ENCODE assay signal across 34 cellular contexts in genomic region chr1:53461329-53462044, GRCh38. TPM values are rescaled to one million over a fixed set of nuclear protein-coding genes. Genes with fewer than 3 reads are reported as not detected.
"Had no signal": no experiment of that assay in that cellular context is flagged by ENCODE, and none has a peak within 500 bp of the region (broad histone marks: within the 10 kb centered on the region; RNA-seq: fewer than 3 reads in every experiment).

No MANE protein-coding gene starts in this region.

- H3K4me3 ChIP-seq: esophagus muscularis mucosa, heart left ventricle, left lung, lung, sigmoid colon, SK-N-MC, tibial nerve had no signal

- H3K36me3 ChIP-seq: brain microvascular endothelial cell, esophagus muscularis mucosa, heart left ventricle, left lung, sigmoid colon, tibial nerve had no signal

- ATAC-seq: activated CD4-positive, alpha-beta T cell treated with anti-CD3 and anti-CD28 coated beads for 36 hours; activated CD8-positive, alpha-beta T cell treated with anti-CD3 and anti-CD28 coated beads, Interleukin-2, amount 10 ng/mL, durations not matched to agents 7 days and 5 days; foreskin keratinocyte; left lung; naive thymus-derived CD4-positive, alpha-beta T cell; stimulated activated naive B cell treated with anti-CD40 and anti-IgM and Interleukin-4, amounts not matched to agents 10 μg/mL and 1 μg/mL and 100 μg/mL, for 72 hours; T-helper 17 cell had no signal

- H3K4me3 Mint-ChIP-seq: activated CD4-positive, alpha-beta T cell treated with anti-CD3 and anti-CD28 coated beads for 36 hours; activated CD8-positive, alpha-beta T cell treated with anti-CD3 and anti-CD28 coated beads, Interleukin-2, amount 10 ng/mL, durations not matched to agents 7 days and 5 days; activated naive CD4-positive, alpha-beta T cell treated with anti-CD3 and anti-CD28 coated beads for 36 hours; activated naive CD8-positive, alpha-beta T cell treated with anti-CD3 and anti-CD28 coated beads, Interleukin-2, amount 10 ng/mL, durations not matched to agents 7 days and 5 days; activated T-helper 1 cell treated with anti-CD3 and anti-CD28 coated beads, Interleukin-12 subunit alpha, Interleukin-12 subunit beta, Interleukin-2, Interleukin-4 antibody, amounts not matched to agents 30 ng/mL and 10 ng/mL and 1 ng/mL, durations not matched to agents 14 hours and 24 hours and 36 hours; naive thymus-derived CD4-positive, alpha-beta T cell; stimulated activated naive B cell treated with anti-CD40 and anti-IgM and Interleukin-4, amounts not matched to agents 10 μg/mL and 1 μg/mL and 100 μg/mL, for 72 hours; T-helper 17 cell; WTC11 had no signal

- H3K36me3 Mint-ChIP-seq: activated naive CD8-positive, alpha-beta T cell treated with anti-CD3 and anti-CD28 coated beads, Interleukin-2, amount 10 ng/mL, durations not matched to agents 7 days and 5 days; naive thymus-derived CD4-positive, alpha-beta T cell; stimulated activated naive B cell treated with anti-CD40 and anti-IgM and Interleukin-4, amounts not matched to agents 10 μg/mL and 1 μg/mL and 100 μg/mL, for 72 hours; WTC11 had no signal

- H3K9me3 ChIP-seq: esophagus muscularis mucosa, heart left ventricle, left lung, sigmoid colon, tibial nerve had no signal

- H3K27ac Mint-ChIP-seq: activated CD4-positive, alpha-beta T cell treated with anti-CD3 and anti-CD28 coated beads for 36 hours; activated CD8-positive, alpha-beta T cell treated with anti-CD3 and anti-CD28 coated beads, Interleukin-2, amount 10 ng/mL, durations not matched to agents 7 days and 5 days; activated naive CD4-positive, alpha-beta T cell treated with anti-CD3 and anti-CD28 coated beads for 36 hours; activated naive CD8-positive, alpha-beta T cell treated with anti-CD3 and anti-CD28 coated beads, Interleukin-2, amount 10 ng/mL, durations not matched to agents 7 days and 5 days; activated T-helper 1 cell treated with anti-CD3 and anti-CD28 coated beads, Interleukin-12 subunit alpha, Interleukin-12 subunit beta, Interleukin-2, Interleukin-4 antibody, amounts not matched to agents 30 ng/mL and 10 ng/mL and 1 ng/mL, durations not matched to agents 14 hours and 24 hours and 36 hours; naive thymus-derived CD4-positive, alpha-beta T cell; progenitor cell of endocrine pancreas; stimulated activated naive B cell treated with anti-CD40 and anti-IgM and Interleukin-4, amounts not matched to agents 10 μg/mL and 1 μg/mL and 100 μg/mL, for 72 hours; T-helper 17 cell; WTC11 had no signal

- DNase-seq: activated CD4-positive, alpha-beta T cell treated with anti-CD3 and anti-CD28 coated beads for 36 hours; activated CD8-positive, alpha-beta T cell treated with anti-CD3 and anti-CD28 coated beads, Interleukin-2, amount 10 ng/mL, durations not matched to agents 7 days and 5 days; activated effector memory CD4-positive, alpha-beta T cell treated with anti-CD3 and anti-CD28 coated beads, Interleukin-2, amount 50 U/mL, for 16 hours; activated naive CD4-positive, alpha-beta T cell treated with anti-CD3 and anti-CD28 coated beads for 36 hours; activated naive CD8-positive, alpha-beta T cell treated with anti-CD3 and anti-CD28 coated beads, Interleukin-2, amount 10 ng/mL, durations not matched to agents 7 days and 5 days; activated T-cell treated with anti-CD3 and anti-CD28 coated beads, Interleukin-2, amount 50 U/mL, for 1 hour; brain microvascular endothelial cell; cortex of kidney; foreskin keratinocyte; heart left ventricle; hypothalamus; kidney glomerular epithelial cell; left lung; naive thymus-derived CD4-positive, alpha-beta T cell; sigmoid colon; small intestine; stimulated activated CD4-positive, alpha-beta T cell treated with anti-CD3 and anti-CD28 coated beads, Interleukin-4, amount 100 ng/mL, for 24 hours; stimulated activated naive B cell treated with anti-CD40 and anti-IgM and Interleukin-4, amounts not matched to agents 10 μg/mL and 1 μg/mL and 100 μg/mL, for 72 hours; T-helper 17 cell; T1000 had no signal

- H3K4me1 Mint-ChIP-seq: activated CD4-positive, alpha-beta T cell treated with anti-CD3 and anti-CD28 coated beads for 36 hours; activated naive CD8-positive, alpha-beta T cell treated with anti-CD3 and anti-CD28 coated beads, Interleukin-2, amount 10 ng/mL, durations not matched to agents 7 days and 5 days; stimulated activated naive B cell treated with anti-CD40 and anti-IgM and Interleukin-4, amounts not matched to agents 10 μg/mL and 1 μg/mL and 100 μg/mL, for 72 hours; T-helper 17 cell had no signal

- H3K27me3 ChIP-seq: brain microvascular endothelial cell, sigmoid colon, tibial nerve had no signal

- H3K27ac ChIP-seq: brain microvascular endothelial cell, esophagus muscularis mucosa, foreskin keratinocyte, heart left ventricle, left lung, sigmoid colon, SK-N-MC, tibial nerve had no signal

- H3K4me1 ChIP-seq: esophagus muscularis mucosa, foreskin keratinocyte, heart left ventricle, left lung, sigmoid colon, tibial nerve had no signal

- H3K27me3 Mint-ChIP-seq: T-helper 17 cell had no signal

- H3K9me3 Mint-ChIP-seq: activated naive CD4-positive, alpha-beta T cell treated with anti-CD3 and anti-CD28 coated beads for 36 hours; activated naive CD8-positive, alpha-beta T cell treated with anti-CD3 and anti-CD28 coated beads, Interleukin-2, amount 10 ng/mL, durations not matched to agents 7 days and 5 days; activated T-helper 1 cell treated with anti-CD3 and anti-CD28 coated beads, Interleukin-12 subunit alpha, Interleukin-12 subunit beta, Interleukin-2, Interleukin-4 antibody, amounts not matched to agents 30 ng/mL and 10 ng/mL and 1 ng/mL, durations not matched to agents 14 hours and 24 hours and 36 hours; naive thymus-derived CD4-positive, alpha-beta T cell; stimulated activated naive B cell treated with anti-CD40 and anti-IgM and Interleukin-4, amounts not matched to agents 10 μg/mL and 1 μg/mL and 100 μg/mL, for 72 hours; WTC11 had no signal

RNA-seq across cellular contexts. Expression of gene DMRTB1, which starts 2.3 kb away (rescaled TPM):
- total RNA-seq: activated CD8-positive, alpha-beta T cell treated with anti-CD3 and anti-CD28 coated beads, Interleukin-2, amount 10 ng/mL, durations not matched to agents 7 days and 5 days; activated naive CD4-positive, alpha-beta T cell treated with anti-CD3 and anti-CD28 coated beads for 36 hours; activated naive CD8-positive, alpha-beta T cell treated with anti-CD3 and anti-CD28 coated beads, Interleukin-2, amount 10 ng/mL, durations not matched to agents 7 days and 5 days; activated T-helper 1 cell treated with anti-CD3 and anti-CD28 coated beads, Interleukin-12 subunit alpha, Interleukin-12 subunit beta, Interleukin-2, Interleukin-4 antibody, amounts not matched to agents 30 ng/mL and 10 ng/mL and 1 ng/mL, durations not matched to agents 14 hours and 24 hours and 36 hours; astrocyte; cardiac septum; cerebellum; esophagus muscularis mucosa; foreskin keratinocyte; heart left ventricle; left lung; lung; naive thymus-derived CD4-positive, alpha-beta T cell; osteocyte; progenitor cell of endocrine pancreas; renal cortical epithelial cell; sigmoid colon; T-helper 17 cell; temporal lobe; tibial nerve; urinary bladder had no signal
- polyA plus RNA-seq: foreskin keratinocyte; heart left ventricle; lung; naive thymus-derived CD4-positive, alpha-beta T cell; sigmoid colon; small intestine; urinary bladder had no signal
